9 cellular contexts compared by ENCODE assay signal in the genomic region with DNA sequence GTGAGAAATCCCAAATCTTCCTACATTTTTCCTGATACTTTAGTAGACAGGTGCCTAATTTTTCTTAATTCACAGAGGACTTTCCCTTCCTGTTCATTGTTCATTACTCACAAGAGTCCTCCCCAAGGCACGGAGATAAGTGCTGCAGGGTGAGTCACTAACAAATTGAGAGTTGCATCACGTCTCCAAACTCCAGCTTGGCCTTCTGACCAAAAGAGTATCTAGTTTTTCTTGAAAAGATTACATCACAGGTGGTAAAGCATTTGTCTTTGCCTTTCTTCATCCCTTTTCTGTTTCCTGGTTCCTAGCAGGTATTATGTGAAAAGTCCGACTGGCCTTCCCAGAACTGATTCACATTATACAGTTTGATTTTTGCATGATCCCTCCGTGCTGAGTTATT.
DNase-seq lines count a peak whose midpoint lies in the region; ATAC-seq and TF ChIP-seq lines count a peak whose summit lies in the region.
"Had no signal": no experiment of that assay in that cellular context is flagged by ENCODE, and none has a peak within 500 bp of the region (broad histone marks: within the 10 kb centered on the region; RNA-seq: fewer than 3 reads in every experiment).

No MANE protein-coding gene starts in this region.

- no peak for TF ChIP-seq CTCF in RWPE2 (IDR thresholded peaks at IDR 0.05; ENCODE audit: poor library complexity, severe bottlenecking)

- no peaks in the 10 kb centered on the region for H3K36me3 ChIP-seq in RWPE2 (ENCODE audit: low read depth)

- H3K4me1 ChIP-seq in RWPE2 (ENCODE audit: insufficient read depth, poor library complexity, severe bottlenecking), result peaks cover 16% of the 10 kb centered on the region

- H3K27ac ChIP-seq in RWPE2 (ENCODE audit: poor library complexity, severe bottlenecking), result no peak overlapping the region

- no peaks in the 10 kb centered on the region for H3K27me3 ChIP-seq in RWPE2 (ENCODE audit: insufficient read depth, poor library complexity, severe bottlenecking)

- H3K9me3 ChIP-seq in RWPE2 (ENCODE audit: severe bottlenecking), result no peaks in the 10 kb centered on the region

- ATAC-seq in RWPE2 (ENCODE audit: low read depth), result peak; percentile 96
- no peak for ATAC-seq in HG02763 (IDR thresholded peaks at IDR 0.05; ENCODE audit: unreplicated experiment)
- no peak for ATAC-seq in GM21717 (IDR thresholded peaks at IDR 0.05; ENCODE audit: unreplicated experiment)

- H3K4me3 ChIP-seq in RWPE2 (ENCODE audit: severe bottlenecking), result no peak overlapping the region

- DNase-seq in stimulated activated CD4-positive, alpha-beta T cell treated with anti-CD3 and anti-CD28 coated beads, Interleukin-1b, Interleukin-23, amount 100 ng/mL, for 48 hours, result peak; percentile 46
- no peak for DNase-seq in stimulated activated CD4-positive, alpha-beta T cell treated with anti-CD3 and anti-CD28 coated beads, Interleukin-4, amount 100 ng/mL, for 24 hours
- DNase-seq in RWPE2 (ENCODE audit: low spot score), result no peak
- DNase-seq in fibroblast of the conjunctiva (ENCODE audit: low read depth), result peak; percentile 47
- no peak for DNase-seq in anterior cingulate cortex (lab: John Stamatoyannopoulos, UW)
- DNase-seq in T-helper 9 cell, result no peak
- DNase-seq: NCI-H748 treated with DMSO at 0.1 percent for 48 hours had no signal

Comparison
In these comparisons a context has a peak if more than half of its experiments do, and no peak if none do; other contexts are left out.
1. DNase-seq: peak in stimulated activated CD4-positive, alpha-beta T cell treated with anti-CD3 and anti-CD28 coated beads, Interleukin-1b, Interleukin-23, amount 100 ng/mL, for 48 hours (single experiment) and fibroblast of the conjunctiva (single experiment); none in stimulated activated CD4-positive, alpha-beta T cell treated with anti-CD3 and anti-CD28 coated beads, Interleukin-4, amount 100 ng/mL, for 24 hours (single experiment), RWPE2 (single experiment), anterior cingulate cortex (0 of 58) and T-helper 9 cell (single experiment).